In genomic region chr1:94236021-94236491, GRCh38 we compare ENCODE assay signal across 8 cellular contexts. TPM values are rescaled to one million over a fixed set of nuclear protein-coding genes. Genes with fewer than 3 reads are reported as not detected.
DNase-seq lines count a peak whose midpoint lies in the region; ATAC-seq lines count a peak whose summit lies in the region.

No MANE protein-coding gene starts in this region.

- H3K4me1 ChIP-seq in mesenchymal stem cell (ENCODE audit: control insufficient read depth, insufficient read depth, low read depth, low read length) (no peaks in the 10 kb centered on the region), aorta (ENCODE audit: control insufficient read depth in 1 of 2, insufficient read depth in 2 of 2, low read length in 2 of 2) (peaks cover 0 to 3% of the 10 kb centered on the region in 2 donors)

- no peak overlapping the region for H2BK5ac ChIP-seq in mesenchymal stem cell (ENCODE audit: low read depth, low read length, poor library complexity, severe bottlenecking)

- peaks cover 12% of the 10 kb centered on the region for H3K4me1 Mint-ChIP-seq in activated naive CD4-positive, alpha-beta T cell treated with anti-CD3 and anti-CD28 coated beads, Interleukin-2, amount 50 U/mL, for 24 hours

- 9% methylated on average over 5 of the region's 6 CpGs for WGBS in mesenchymal stem cell
- WGBS in aorta, 2 donors: 0 to 1% methylated on average over 6 of the region's 6 CpGs

- H3K23ac ChIP-seq in mesenchymal stem cell (ENCODE audit: low read length in 2 of 2): no peak overlapping the region

- H3K79me1 ChIP-seq in mesenchymal stem cell (replicated peaks; ENCODE audit: low read length, poor library complexity, severe bottlenecking): no peaks in the 10 kb centered on the region

- no peak overlapping the region for H3K18ac ChIP-seq in mesenchymal stem cell (ENCODE audit: low read depth in 1 of 2, low read length in 2 of 2)

- no peak overlapping the region for H3K27ac Mint-ChIP-seq in activated naive CD4-positive, alpha-beta T cell treated with anti-CD3 and anti-CD28 coated beads, Interleukin-2, amount 50 U/mL, for 24 hours

- DNase-seq in activated naive CD4-positive, alpha-beta T cell treated with anti-CD3 and anti-CD28 coated beads, Interleukin-2, amount 50 U/mL, for 16 hours: no peak
- DNase-seq in cerebellum (ENCODE audit: low spot score) (peak; percentile 42), mesenchymal stem cell (no peak), aorta (no peak), kidney glomerular epithelial cell (lab: John Stamatoyannopoulos, UW) (no peak), NCI-H1694 (lab: John Stamatoyannopoulos, UW) (no peak)

- H3K4me3 Mint-ChIP-seq in activated naive CD4-positive, alpha-beta T cell treated with anti-CD3 and anti-CD28 coated beads, Interleukin-2, amount 50 U/mL, for 24 hours: peak overlapping the region; percentile 77

- no peaks in the 10 kb centered on the region for H3K27me3 ChIP-seq in mesenchymal stem cell (ENCODE audit: control insufficient read depth in 1 of 2, insufficient read depth in 1 of 2, low read length in 2 of 2)
- peaks cover 0 to 2% of the 10 kb centered on the region in 2 donors for H3K27me3 ChIP-seq in aorta (ENCODE audit: control insufficient read depth in 1 of 2, insufficient read depth in 2 of 2, low read length in 1 of 2)

- H4K8ac ChIP-seq in mesenchymal stem cell (ENCODE audit: low read length): no peak overlapping the region

- peak overlapping the region; percentile 44 for H3K4me2 ChIP-seq in mesenchymal stem cell (ENCODE audit: low read length, poor library complexity, severe bottlenecking)

- peak overlapping the region; percentile 89 for H3K9ac ChIP-seq in mesenchymal stem cell (ENCODE audit: low read length)

- H3K9me3 ChIP-seq in mesenchymal stem cell (ENCODE audit: control insufficient read depth, low read length): no peaks in the 10 kb centered on the region
- H3K9me3 ChIP-seq in aorta (ENCODE audit: control insufficient read depth, low read length): no peaks in the 10 kb centered on the region

- no peak overlapping the region for H4K91ac ChIP-seq in mesenchymal stem cell (ENCODE audit: low read length)

- H3K4me3 ChIP-seq in mesenchymal stem cell (ENCODE audit: insufficient read depth in 1 of 2, low read depth in 1 of 2, low read length in 2 of 2): peak overlapping the region; percentile 31 to 92
- peak overlapping the region; percentile 30 to 60 for H3K4me3 ChIP-seq in aorta (ENCODE audit: low read length in 2 of 2)

- no peak overlapping the region for H2BK12ac ChIP-seq in mesenchymal stem cell (ENCODE audit: low read length in 2 of 2)

- peaks cover 65% of the 10 kb centered on the region for H3K27me3 Mint-ChIP-seq in activated naive CD4-positive, alpha-beta T cell treated with anti-CD3 and anti-CD28 coated beads, Interleukin-2, amount 50 U/mL, for 24 hours

- ATAC-seq in aorta (ENCODE audit: low FRiP score) (peak; percentile 5), GM19324 (IDR thresholded peaks at IDR 0.05; ENCODE audit: low FRiP score, unreplicated experiment) (no peak)

- no peak overlapping the region for H2AFZ ChIP-seq in mesenchymal stem cell (ENCODE audit: low read depth, low read length)

- H2BK15ac ChIP-seq in mesenchymal stem cell (ENCODE audit: low read depth, poor library complexity, severe bottlenecking): no peak overlapping the region

- H3K4ac ChIP-seq in mesenchymal stem cell (ENCODE audit: low read depth in 1 of 2, low read length in 2 of 2): no peak overlapping the region

- H3K36me3 ChIP-seq in mesenchymal stem cell (ENCODE audit: control insufficient read depth in 1 of 2, insufficient read depth in 2 of 2, low read depth in 1 of 2, low read length in 2 of 2) (peaks cover 0 to 4% of the 10 kb centered on the region in 2 experiments), aorta (ENCODE audit: control insufficient read depth in 1 of 2, insufficient read depth in 2 of 2, low read length in 1 of 2) (no peaks in the 10 kb centered on the region)

- no peaks in the 10 kb centered on the region for H3K36me3 Mint-ChIP-seq in activated naive CD4-positive, alpha-beta T cell treated with anti-CD3 and anti-CD28 coated beads, Interleukin-2, amount 50 U/mL, for 24 hours

- intact Hi-C loops in aorta (cut with DNase I): loop anchor here (1.0 to 5.0 kb wide), 4 partner anchors 91 to 189 kb away; no protein-coding TSS in a partner anchor

- no peak overlapping the region for H3K14ac ChIP-seq in mesenchymal stem cell (ENCODE audit: low read length in 2 of 2)

- no peak overlapping the region for H2AK5ac ChIP-seq in mesenchymal stem cell (ENCODE audit: low read length, severe bottlenecking)

- no peaks in the 10 kb centered on the region for H3K9me3 Mint-ChIP-seq in activated naive CD4-positive, alpha-beta T cell treated with anti-CD3 and anti-CD28 coated beads, Interleukin-2, amount 50 U/mL, for 24 hours

- H3K27ac ChIP-seq in mesenchymal stem cell (ENCODE audit: low read length, poor library complexity, severe bottlenecking): peak overlapping the region; percentile 97
- peak overlapping the region in 1 of 2 donors; percentile 73 for H3K27ac ChIP-seq in aorta (ENCODE audit: low read depth in 1 of 2, low read length in 2 of 2)

- no peak overlapping the region for H2BK120ac ChIP-seq in mesenchymal stem cell (ENCODE audit: low read depth, low read length)

RNA-seq across cellular contexts. Expression of gene ARHGAP29, which starts 1.3 kb away (rescaled TPM):
- total RNA-seq in cerebellum (55.1 TPM), aorta (10 to 100 TPM; 40.1 to 65.4 TPM)
- 4.1 TPM for polyA plus RNA-seq in mesenchymal stem cell (2013, experiment 1 of 2)
- polyA plus RNA-seq in mesenchymal stem cell (2013, experiment 2 of 2): 4.1 TPM
- polyA plus RNA-seq in aorta: 10 to 100 TPM in 1 of 2 donors, 1 to 10 TPM in 1; 6.8 to 18.8 TPM
